ENCODE assay signal across 1 cellular context in the genomic region with DNA sequence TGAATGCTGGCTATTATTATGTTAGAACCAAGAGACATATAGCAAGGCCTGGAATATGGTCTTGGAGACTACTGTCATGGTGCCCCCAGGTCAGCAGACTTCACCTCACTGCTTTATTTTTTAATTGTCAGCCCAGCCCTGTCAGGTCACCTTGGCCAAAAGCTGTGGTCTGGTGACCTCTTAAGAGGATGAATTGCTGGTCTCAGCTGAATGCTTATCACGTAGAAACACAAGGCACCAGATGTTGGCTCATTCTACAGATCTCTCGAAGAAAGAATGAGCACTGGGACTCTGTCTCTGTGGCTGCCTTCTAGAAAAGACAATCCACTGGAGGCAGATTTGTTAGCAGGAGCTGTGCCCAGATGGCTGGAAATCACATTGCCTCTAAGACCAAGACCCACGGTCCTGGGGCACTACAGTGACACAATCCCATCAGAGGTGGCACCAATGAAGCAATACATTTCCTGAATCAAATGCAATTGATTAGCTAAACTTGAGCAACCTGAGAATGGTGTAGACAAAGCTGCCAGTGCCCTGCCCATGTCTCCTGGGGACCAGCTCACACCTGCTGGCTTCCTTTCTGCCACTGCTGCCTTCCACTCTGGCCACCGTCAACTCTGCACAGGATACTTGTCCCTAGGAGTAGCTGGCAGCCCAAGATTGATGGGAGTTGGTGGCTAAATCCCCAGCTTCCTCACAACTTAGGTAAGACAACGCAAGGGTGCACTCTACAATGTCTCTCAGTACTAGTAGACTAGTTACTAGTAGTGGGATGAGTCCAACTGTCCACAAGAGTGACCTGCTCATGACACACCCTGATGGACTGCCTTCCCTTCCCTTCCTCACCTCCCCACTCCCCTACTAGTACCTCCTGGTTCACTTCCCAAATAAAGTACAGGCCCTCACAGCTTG.
TF ChIP-seq lines count a peak whose summit lies in the region.

No MANE protein-coding gene starts in this region.

TF ChIP-seq in K562, 482 proteins besides CTCF, POLR2A, EP300 and RAD21 (continued from another document and continues in another):
- TF ChIP-seq, protein P1, sequence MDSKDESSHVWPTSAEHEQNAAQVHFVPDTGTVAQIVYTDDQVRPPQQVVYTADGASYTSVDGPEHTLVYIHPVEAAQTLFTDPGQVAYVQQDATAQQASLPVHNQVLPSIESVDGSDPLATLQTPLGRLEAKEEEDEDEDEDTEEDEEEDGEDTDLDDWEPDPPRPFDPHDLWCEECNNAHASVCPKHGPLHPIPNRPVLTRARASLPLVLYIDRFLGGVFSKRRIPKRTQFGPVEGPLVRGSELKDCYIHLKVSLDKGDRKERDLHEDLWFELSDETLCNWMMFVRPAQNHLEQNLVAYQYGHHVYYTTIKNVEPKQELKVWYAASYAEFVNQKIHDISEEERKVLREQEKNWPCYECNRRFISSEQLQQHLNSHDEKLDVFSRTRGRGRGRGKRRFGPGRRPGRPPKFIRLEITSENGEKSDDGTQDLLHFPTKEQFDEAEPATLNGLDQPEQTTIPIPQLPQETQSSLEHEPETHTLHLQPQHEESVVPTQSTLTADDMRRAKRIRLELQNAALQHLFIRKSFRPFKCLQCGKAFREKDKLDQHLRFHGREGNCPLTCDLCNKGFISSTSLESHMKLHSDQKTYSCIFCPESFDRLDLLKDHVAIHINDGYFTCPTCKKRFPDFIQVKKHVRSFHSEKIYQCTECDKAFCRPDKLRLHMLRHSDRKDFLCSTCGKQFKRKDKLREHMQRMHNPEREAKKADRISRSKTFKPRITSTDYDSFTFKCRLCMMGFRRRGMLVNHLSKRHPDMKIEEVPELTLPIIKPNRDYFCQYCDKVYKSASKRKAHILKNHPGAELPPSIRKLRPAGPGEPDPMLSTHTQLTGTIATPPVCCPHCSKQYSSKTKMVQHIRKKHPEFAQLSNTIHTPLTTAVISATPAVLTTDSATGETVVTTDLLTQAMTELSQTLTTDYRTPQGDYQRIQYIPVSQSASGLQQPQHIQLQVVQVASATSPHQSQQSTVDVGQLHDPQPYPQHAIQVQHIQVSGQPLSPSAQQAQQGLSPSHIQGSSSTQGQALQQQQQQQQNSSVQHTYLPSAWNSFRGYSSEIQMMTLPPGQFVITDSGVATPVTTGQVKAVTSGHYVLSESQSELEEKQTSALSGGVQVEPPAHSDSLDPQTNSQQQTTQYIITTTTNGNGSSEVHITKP (IDR thresholded peaks at IDR 0.05; ENCODE audit: partially characterized antibody): no peak
- TF ChIP-seq TAL1 (IDR thresholded peaks at IDR 0.05) (peak; percentile 91), ZNF140 (CRISPR knock-in tag; IDR thresholded peaks at IDR 0.05) (no peak), CBX2 (IDR thresholded peaks at IDR 0.05; ENCODE audit: insufficient read depth, low read length, poor library complexity, severe bottlenecking) (no peak), ZNF707 (CRISPR knock-in tag; conservative IDR thresholded peaks at IDR 0.05) (no peak), TGIF2 (CRISPR knock-in tag; IDR thresholded peaks at IDR 0.05) (no peak), ZNF407 (IDR thresholded peaks at IDR 0.05; ENCODE audit: low read depth) (no peak), NR2C2 (CRISPR knock-in tag; IDR thresholded peaks at IDR 0.05) (no peak), NR2C2 (tag; IDR thresholded peaks at IDR 0.05) (peak; percentile 70), NCOA6 (IDR thresholded peaks at IDR 0.05) (no peak), ADNP (tag; IDR thresholded peaks at IDR 0.05) (no peak), TOE1 (IDR thresholded peaks at IDR 0.05; ENCODE audit: borderline replicate concordance) (peak; percentile 32; the same call in 1 of the 2 replicates), TOE1 (CRISPR knock-in tag; IDR thresholded peaks at IDR 0.05; ENCODE audit: borderline replicate concordance, low read depth) (no peak), SUPT5H (IDR thresholded peaks at IDR 0.05) (no peak), RFX7 (CRISPR knock-in tag; IDR thresholded peaks at IDR 0.05) (no peak), ZNF699 (CRISPR knock-in tag; IDR thresholded peaks at IDR 0.05; ENCODE audit: insufficient replicate concordance) (no peak), STAT5B (CRISPR knock-in tag; IDR thresholded peaks at IDR 0.05) (no peak), FIP1L1 (IDR thresholded peaks at IDR 0.05; ENCODE audit: low read depth, low read length, poor library complexity, severe bottlenecking) (no peak), ZNF561 (CRISPR knock-in tag; conservative IDR thresholded peaks at IDR 0.05) (no peak), C11orf30 (IDR thresholded peaks at IDR 0.05; ENCODE audit: low read depth) (peak; percentile 55), NCOA2 (IDR thresholded peaks at IDR 0.05; ENCODE audit: partially characterized antibody in 2 of 2) (no peak), NFATC3 (IDR thresholded peaks at IDR 0.05) (no peak), LARP7 (IDR thresholded peaks at IDR 0.05) (no peak), ZNF764 (CRISPR knock-in tag; IDR thresholded peaks at IDR 0.05; ENCODE audit: low read depth) (no peak), MXD1 (CRISPR knock-in tag; IDR thresholded peaks at IDR 0.05; ENCODE audit: borderline replicate concordance, poor library complexity, severe bottlenecking) (no peak), MED1 (CRISPR knock-in tag; IDR thresholded peaks at IDR 0.05; ENCODE audit: borderline replicate concordance) (no peak), ZNF384 (IDR thresholded peaks at IDR 0.05; ENCODE audit: low read depth, low read length) (no peak)
- TF ChIP-seq, protein P2, sequence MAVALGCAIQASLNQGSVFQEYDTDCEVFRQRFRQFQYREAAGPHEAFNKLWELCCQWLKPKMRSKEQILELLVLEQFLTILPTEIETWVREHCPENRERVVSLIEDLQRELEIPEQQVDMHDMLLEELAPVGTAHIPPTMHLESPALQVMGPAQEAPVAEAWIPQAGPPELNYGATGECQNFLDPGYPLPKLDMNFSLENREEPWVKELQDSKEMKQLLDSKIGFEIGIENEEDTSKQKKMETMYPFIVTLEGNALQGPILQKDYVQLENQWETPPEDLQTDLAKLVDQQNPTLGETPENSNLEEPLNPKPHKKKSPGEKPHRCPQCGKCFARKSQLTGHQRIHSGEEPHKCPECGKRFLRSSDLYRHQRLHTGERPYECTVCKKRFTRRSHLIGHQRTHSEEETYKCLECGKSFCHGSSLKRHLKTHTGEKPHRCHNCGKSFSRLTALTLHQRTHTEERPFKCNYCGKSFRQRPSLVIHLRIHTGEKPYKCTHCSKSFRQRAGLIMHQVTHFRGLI (CRISPR knock-in tag; IDR thresholded peaks at IDR 0.05): no peak
- TF ChIP-seq, protein P3, sequence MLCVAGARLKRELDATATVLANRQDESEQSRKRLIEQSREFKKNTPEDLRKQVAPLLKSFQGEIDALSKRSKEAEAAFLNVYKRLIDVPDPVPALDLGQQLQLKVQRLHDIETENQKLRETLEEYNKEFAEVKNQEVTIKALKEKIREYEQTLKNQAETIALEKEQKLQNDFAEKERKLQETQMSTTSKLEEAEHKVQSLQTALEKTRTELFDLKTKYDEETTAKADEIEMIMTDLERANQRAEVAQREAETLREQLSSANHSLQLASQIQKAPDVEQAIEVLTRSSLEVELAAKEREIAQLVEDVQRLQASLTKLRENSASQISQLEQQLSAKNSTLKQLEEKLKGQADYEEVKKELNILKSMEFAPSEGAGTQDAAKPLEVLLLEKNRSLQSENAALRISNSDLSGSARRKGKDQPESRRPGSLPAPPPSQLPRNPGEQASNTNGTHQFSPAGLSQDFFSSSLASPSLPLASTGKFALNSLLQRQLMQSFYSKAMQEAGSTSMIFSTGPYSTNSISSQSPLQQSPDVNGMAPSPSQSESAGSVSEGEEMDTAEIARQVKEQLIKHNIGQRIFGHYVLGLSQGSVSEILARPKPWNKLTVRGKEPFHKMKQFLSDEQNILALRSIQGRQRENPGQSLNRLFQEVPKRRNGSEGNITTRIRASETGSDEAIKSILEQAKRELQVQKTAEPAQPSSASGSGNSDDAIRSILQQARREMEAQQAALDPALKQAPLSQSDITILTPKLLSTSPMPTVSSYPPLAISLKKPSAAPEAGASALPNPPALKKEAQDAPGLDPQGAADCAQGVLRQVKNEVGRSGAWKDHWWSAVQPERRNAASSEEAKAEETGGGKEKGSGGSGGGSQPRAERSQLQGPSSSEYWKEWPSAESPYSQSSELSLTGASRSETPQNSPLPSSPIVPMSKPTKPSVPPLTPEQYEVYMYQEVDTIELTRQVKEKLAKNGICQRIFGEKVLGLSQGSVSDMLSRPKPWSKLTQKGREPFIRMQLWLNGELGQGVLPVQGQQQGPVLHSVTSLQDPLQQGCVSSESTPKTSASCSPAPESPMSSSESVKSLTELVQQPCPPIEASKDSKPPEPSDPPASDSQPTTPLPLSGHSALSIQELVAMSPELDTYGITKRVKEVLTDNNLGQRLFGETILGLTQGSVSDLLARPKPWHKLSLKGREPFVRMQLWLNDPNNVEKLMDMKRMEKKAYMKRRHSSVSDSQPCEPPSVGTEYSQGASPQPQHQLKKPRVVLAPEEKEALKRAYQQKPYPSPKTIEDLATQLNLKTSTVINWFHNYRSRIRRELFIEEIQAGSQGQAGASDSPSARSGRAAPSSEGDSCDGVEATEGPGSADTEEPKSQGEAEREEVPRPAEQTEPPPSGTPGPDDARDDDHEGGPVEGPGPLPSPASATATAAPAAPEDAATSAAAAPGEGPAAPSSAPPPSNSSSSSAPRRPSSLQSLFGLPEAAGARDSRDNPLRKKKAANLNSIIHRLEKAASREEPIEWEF (CRISPR knock-in tag; IDR thresholded peaks at IDR 0.05): no peak
- TF ChIP-seq, protein P4, sequence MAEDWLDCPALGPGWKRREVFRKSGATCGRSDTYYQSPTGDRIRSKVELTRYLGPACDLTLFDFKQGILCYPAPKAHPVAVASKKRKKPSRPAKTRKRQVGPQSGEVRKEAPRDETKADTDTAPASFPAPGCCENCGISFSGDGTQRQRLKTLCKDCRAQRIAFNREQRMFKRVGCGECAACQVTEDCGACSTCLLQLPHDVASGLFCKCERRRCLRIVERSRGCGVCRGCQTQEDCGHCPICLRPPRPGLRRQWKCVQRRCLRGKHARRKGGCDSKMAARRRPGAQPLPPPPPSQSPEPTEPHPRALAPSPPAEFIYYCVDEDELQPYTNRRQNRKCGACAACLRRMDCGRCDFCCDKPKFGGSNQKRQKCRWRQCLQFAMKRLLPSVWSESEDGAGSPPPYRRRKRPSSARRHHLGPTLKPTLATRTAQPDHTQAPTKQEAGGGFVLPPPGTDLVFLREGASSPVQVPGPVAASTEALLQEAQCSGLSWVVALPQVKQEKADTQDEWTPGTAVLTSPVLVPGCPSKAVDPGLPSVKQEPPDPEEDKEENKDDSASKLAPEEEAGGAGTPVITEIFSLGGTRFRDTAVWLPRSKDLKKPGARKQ (CRISPR knock-in tag; IDR thresholded peaks at IDR 0.05): no peak
